In genomic region chr12:110028323-110028722, GRCh38 we compare ENCODE assay signal across 1 cellular context.
TF ChIP-seq lines count a peak whose summit lies in the region.

No MANE protein-coding gene starts in this region.

TF ChIP-seq in GM23338, 12 proteins besides CTCF, POLR2A, EP300 and RAD21 (continued from another document):
- TF ChIP-seq ZNF462 (CRISPR knock-in tag; IDR thresholded peaks at IDR 0.05) (no peak), CREB1 (CRISPR knock-in tag; IDR thresholded peaks at IDR 0.05; ENCODE audit: low read depth) (no peak), NANOG (IDR thresholded peaks at IDR 0.05; ENCODE audit: borderline replicate concordance) (no peak), STAT1 (IDR thresholded peaks at IDR 0.05; ENCODE audit: unreplicated experiment) (no peak)
- TF ChIP-seq, protein P1, sequence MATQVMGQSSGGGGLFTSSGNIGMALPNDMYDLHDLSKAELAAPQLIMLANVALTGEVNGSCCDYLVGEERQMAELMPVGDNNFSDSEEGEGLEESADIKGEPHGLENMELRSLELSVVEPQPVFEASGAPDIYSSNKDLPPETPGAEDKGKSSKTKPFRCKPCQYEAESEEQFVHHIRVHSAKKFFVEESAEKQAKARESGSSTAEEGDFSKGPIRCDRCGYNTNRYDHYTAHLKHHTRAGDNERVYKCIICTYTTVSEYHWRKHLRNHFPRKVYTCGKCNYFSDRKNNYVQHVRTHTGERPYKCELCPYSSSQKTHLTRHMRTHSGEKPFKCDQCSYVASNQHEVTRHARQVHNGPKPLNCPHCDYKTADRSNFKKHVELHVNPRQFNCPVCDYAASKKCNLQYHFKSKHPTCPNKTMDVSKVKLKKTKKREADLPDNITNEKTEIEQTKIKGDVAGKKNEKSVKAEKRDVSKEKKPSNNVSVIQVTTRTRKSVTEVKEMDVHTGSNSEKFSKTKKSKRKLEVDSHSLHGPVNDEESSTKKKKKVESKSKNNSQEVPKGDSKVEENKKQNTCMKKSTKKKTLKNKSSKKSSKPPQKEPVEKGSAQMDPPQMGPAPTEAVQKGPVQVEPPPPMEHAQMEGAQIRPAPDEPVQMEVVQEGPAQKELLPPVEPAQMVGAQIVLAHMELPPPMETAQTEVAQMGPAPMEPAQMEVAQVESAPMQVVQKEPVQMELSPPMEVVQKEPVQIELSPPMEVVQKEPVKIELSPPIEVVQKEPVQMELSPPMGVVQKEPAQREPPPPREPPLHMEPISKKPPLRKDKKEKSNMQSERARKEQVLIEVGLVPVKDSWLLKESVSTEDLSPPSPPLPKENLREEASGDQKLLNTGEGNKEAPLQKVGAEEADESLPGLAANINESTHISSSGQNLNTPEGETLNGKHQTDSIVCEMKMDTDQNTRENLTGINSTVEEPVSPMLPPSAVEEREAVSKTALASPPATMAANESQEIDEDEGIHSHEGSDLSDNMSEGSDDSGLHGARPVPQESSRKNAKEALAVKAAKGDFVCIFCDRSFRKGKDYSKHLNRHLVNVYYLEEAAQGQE (IDR thresholded peaks at IDR 0.05; ENCODE audit: unreplicated experiment) = no peak
